ENCODE assay signal across 22 cellular contexts in the genomic region with DNA sequence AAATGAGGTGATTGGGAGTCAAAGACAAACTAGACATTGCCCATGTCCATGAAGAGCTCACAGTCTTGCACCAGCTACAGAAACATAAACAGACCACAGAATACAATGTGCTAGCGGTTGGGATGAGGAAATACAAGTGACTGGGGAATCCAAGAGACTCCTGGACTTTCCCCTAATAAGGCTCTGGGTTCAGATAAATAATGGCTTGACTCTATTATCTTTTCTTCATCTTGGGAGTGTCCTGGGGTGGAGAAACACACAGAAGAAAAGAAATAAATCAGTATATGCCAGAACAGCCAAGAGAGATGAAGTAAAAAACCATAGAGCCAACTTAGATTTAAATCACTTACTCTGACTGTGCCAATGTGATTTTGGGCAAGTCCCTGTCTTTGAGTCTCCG.
"Had no signal": no experiment of that assay in that cellular context is flagged by ENCODE, and none has a peak within 500 bp of the region (broad histone marks: within the 10 kb centered on the region; RNA-seq: fewer than 3 reads in every experiment).

No MANE protein-coding gene starts in this region.

- H3K36me3 Mint-ChIP-seq: activated naive CD4-positive, alpha-beta T cell treated with anti-CD3 and anti-CD28 coated beads, Interleukin-2, amount 50 U/mL, for 72 hours; natural killer cell; WTC11 had no signal

- H3K27ac Mint-ChIP-seq: activated CD4-positive, alpha-beta T cell treated with anti-CD3 and anti-CD28 coated beads for 36 hours; activated naive CD4-positive, alpha-beta T cell treated with anti-CD3 and anti-CD28 coated beads, Interleukin-2, amount 50 U/mL, for 72 hours; activated T-cell treated with anti-CD3 and anti-CD28 coated beads, Interleukin-2, amount 50 U/mL, for 24 hours; activated T-helper 17 cell treated with anti-CD3 and anti-CD28 coated beads, Interleukin-2, amount 50 U/mL, for 72 hours; dendritic cell treated with granulocyte-macrophage colony-stimulating factor and Interleukin-4, amounts not matched to agents 40 ng/mL and 50 ng/mL, for 4 days; natural killer cell; stimulated activated naive CD8-positive, alpha-beta T cell treated with anti-CD3 and anti-CD28 coated beads, Interleukin-15, Interleukin-2, amounts not matched to agents 100 ng/mL and 50 ng/mL, for 24 hours; WTC11 had no signal

- H3K27me3 Mint-ChIP-seq: activated CD4-positive, alpha-beta T cell treated with anti-CD3 and anti-CD28 coated beads for 36 hours; activated T-cell treated with anti-CD3 and anti-CD28 coated beads, Interleukin-2, amount 50 U/mL, for 24 hours; activated T-helper 17 cell treated with anti-CD3 and anti-CD28 coated beads, Interleukin-2, amount 50 U/mL, for 72 hours; dendritic cell treated with granulocyte-macrophage colony-stimulating factor and Interleukin-4, amounts not matched to agents 40 ng/mL and 50 ng/mL, for 4 days; stimulated activated naive CD8-positive, alpha-beta T cell treated with anti-CD3 and anti-CD28 coated beads, Interleukin-15, Interleukin-2, amounts not matched to agents 100 ng/mL and 50 ng/mL, for 24 hours had no signal

- H3K4me1 Mint-ChIP-seq: activated CD4-positive, alpha-beta T cell treated with anti-CD3 and anti-CD28 coated beads for 36 hours; activated T-helper 17 cell treated with anti-CD3 and anti-CD28 coated beads, Interleukin-2, amount 50 U/mL, for 72 hours; natural killer cell; WTC11 had no signal

- H3K9me3 Mint-ChIP-seq: activated naive CD4-positive, alpha-beta T cell treated with anti-CD3 and anti-CD28 coated beads, Interleukin-2, amount 50 U/mL, for 72 hours; activated T-cell treated with anti-CD3 and anti-CD28 coated beads, Interleukin-2, amount 50 U/mL, for 24 hours; activated T-helper 17 cell treated with anti-CD3 and anti-CD28 coated beads, Interleukin-2, amount 50 U/mL, for 72 hours; dendritic cell treated with granulocyte-macrophage colony-stimulating factor and Interleukin-4, amounts not matched to agents 40 ng/mL and 50 ng/mL, for 4 days; stimulated activated naive CD8-positive, alpha-beta T cell treated with anti-CD3 and anti-CD28 coated beads, Interleukin-15, Interleukin-2, amounts not matched to agents 100 ng/mL and 50 ng/mL, for 24 hours; WTC11 had no signal

- H3K27ac ChIP-seq: adrenal gland, gastrocnemius medialis, left ventricle myocardium inferior, tibial artery had no signal

- H3K36me3 ChIP-seq: adrenal gland, gastrocnemius medialis, left ventricle myocardium inferior had no signal

- H3K4me3 Mint-ChIP-seq: activated CD4-positive, alpha-beta T cell treated with anti-CD3 and anti-CD28 coated beads for 36 hours; activated T-cell treated with anti-CD3 and anti-CD28 coated beads, Interleukin-2, amount 50 U/mL, for 24 hours; activated T-helper 17 cell treated with anti-CD3 and anti-CD28 coated beads, Interleukin-2, amount 50 U/mL, for 72 hours; dendritic cell treated with granulocyte-macrophage colony-stimulating factor and Interleukin-4, amounts not matched to agents 40 ng/mL and 50 ng/mL, for 4 days; natural killer cell; stimulated activated naive CD8-positive, alpha-beta T cell treated with anti-CD3 and anti-CD28 coated beads, Interleukin-15, Interleukin-2, amounts not matched to agents 100 ng/mL and 50 ng/mL, for 24 hours; WTC11 had no signal

- H3K9me3 ChIP-seq: adrenal gland, gastrocnemius medialis, left ventricle myocardium inferior, tibial artery had no signal

- H3K4me1 ChIP-seq: adrenal gland, gastrocnemius medialis had no signal

- H3K4me3 ChIP-seq: adrenal gland, gastrocnemius medialis, left ventricle myocardium inferior, tibial artery had no signal

- H3K27me3 ChIP-seq: adrenal gland, gastrocnemius medialis, tibial artery had no signal

- DNase-seq: activated CD4-positive, alpha-beta T cell treated with anti-CD3 and anti-CD28 coated beads for 36 hours; activated CD4-positive, alpha-beta T cell treated with anti-CD3 and anti-CD28 coated beads, Interleukin-2, amount 50 U/mL, for 4 hours; activated CD8-positive, alpha-beta memory T cell treated with anti-CD3 and anti-CD28 coated beads for 24 hours; activated CD8-positive, alpha-beta memory T cell treated with anti-CD3 and anti-CD28 coated beads, Interleukin-2, amount 50 U/mL, for 4 hours; activated T-cell treated with anti-CD3 and anti-CD28 coated beads, Interleukin-2, amount 50 U/mL, for 24 hours; adrenal gland; effector CD4-positive, alpha-beta T cell; gastrocnemius medialis; hippocampal formation; left ventricle myocardium inferior; midbrain; natural killer cell; retina; stimulated activated CD4-positive, alpha-beta T cell treated with anti-CD3 and anti-CD28 coated beads, Interleukin-12 subunit alpha, Interleukin-12 subunit beta, amount 100 ng/mL, for 4 hours; stimulated activated CD4-positive, alpha-beta T cell treated with anti-CD3 and anti-CD28 coated beads, Interleukin-4, amount 100 ng/mL, for 4 hours; T-helper 9 cell; tibial artery had no signal
